Comparison of ENCODE assay signal across 1 cellular context in genomic region chr6:156741287-156742073, GRCh38.
TF ChIP-seq lines count a peak whose summit lies in the region.

No MANE protein-coding gene starts in this region.

TF ChIP-seq in GM12878, 131 proteins besides CTCF, POLR2A, EP300 and RAD21 (continued from another document):
- TF ChIP-seq IKZF2 (IDR thresholded peaks at IDR 0.05) (no peak), PAX8 (IDR thresholded peaks at IDR 0.05) (no peak), HDAC6 (IDR thresholded peaks at IDR 0.05; ENCODE audit: unreplicated experiment) (no peak), JUND (IDR thresholded peaks at IDR 0.05; ENCODE audit: low read depth, low read length) (no peak), RELA (IDR thresholded peaks at IDR 0.05; ENCODE audit: borderline replicate concordance, partially characterized antibody) (no peak), SMAD1 (IDR thresholded peaks at IDR 0.05; ENCODE audit: low read depth, partially characterized antibody) (no peak), MYB (IDR thresholded peaks at IDR 0.05; ENCODE audit: borderline replicate concordance, low read depth, low read length) (no peak)
